ENCODE assay signal across 20 cellular contexts in the genomic region with DNA sequence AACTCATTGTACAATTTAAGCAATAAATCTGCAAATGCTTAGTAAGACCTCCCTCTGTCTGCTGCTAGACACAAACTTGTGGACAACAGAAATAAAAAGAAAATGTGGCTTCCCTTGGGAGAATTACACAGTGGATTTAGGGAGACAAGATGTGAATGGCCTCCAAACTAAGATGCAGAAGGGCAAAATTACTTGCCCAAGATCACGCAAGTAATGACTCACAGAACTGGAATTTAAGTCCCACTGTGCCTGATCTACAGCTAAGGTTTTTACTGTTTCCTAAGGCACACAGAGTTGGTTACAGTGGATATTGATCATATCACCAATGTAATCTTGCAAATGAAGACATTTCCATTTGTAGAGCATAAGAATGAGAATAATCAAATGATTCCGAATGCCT.
"Had no signal": no experiment of that assay in that cellular context is flagged by ENCODE, and none has a peak within 500 bp of the region (broad histone marks: within the 10 kb centered on the region; RNA-seq: fewer than 3 reads in every experiment).

No MANE protein-coding gene starts in this region.

- H3K27ac Mint-ChIP-seq: activated B cell treated with CpG ODN at 0.5 μM for 24 hours; activated CD8-positive, alpha-beta T cell treated with anti-CD3 and anti-CD28 coated beads for 36 hours; activated naive CD4-positive, alpha-beta T cell treated with anti-CD3 and anti-CD28 coated beads for 36 hours; activated T-helper 17 cell treated with anti-CD3 and anti-CD28 coated beads, Interleukin-2, amount 50 U/mL, for 72 hours; brain; endodermal cell; stimulated activated naive CD8-positive, alpha-beta T cell treated with anti-CD3 and anti-CD28 coated beads, Interleukin-15, Interleukin-2, amounts not matched to agents 100 ng/mL and 50 ng/mL, for 24 hours; T-cell had no signal

- H3K4me1 ChIP-seq: suprapubic skin had no signal

- H3K27me3 ChIP-seq: dorsolateral prefrontal cortex, suprapubic skin had no signal

- H3K27ac ChIP-seq: dorsolateral prefrontal cortex, suprapubic skin had no signal

- H3K36me3 Mint-ChIP-seq: brain, T-cell had no signal

- H3K36me3 ChIP-seq: suprapubic skin had no signal

- DNase-seq: activated B cell treated with CpG ODN at 0.5 μM for 24 hours; activated CD4-positive, alpha-beta T cell treated with anti-CD3 and anti-CD28 coated beads for 48 hours; activated CD8-positive, alpha-beta T cell treated with anti-CD3 and anti-CD28 coated beads for 36 hours; activated naive CD4-positive, alpha-beta T cell treated with anti-CD3 and anti-CD28 coated beads for 36 hours; activated T-cell treated with anti-CD3 and anti-CD28 coated beads, Interleukin-2, amount 50 U/mL, for 1 hour; central memory CD4-positive, alpha-beta T cell; dorsolateral prefrontal cortex; endodermal cell; foreskin melanocyte; glutamatergic neuron; hippocampal formation; occipital lobe; posterior cingulate gyrus; T-cell; trophoblast cell had no signal

- H3K9me3 Mint-ChIP-seq: activated B cell treated with CpG ODN at 0.5 μM for 24 hours; activated CD8-positive, alpha-beta T cell treated with anti-CD3 and anti-CD28 coated beads for 36 hours; activated naive CD4-positive, alpha-beta T cell treated with anti-CD3 and anti-CD28 coated beads for 36 hours; brain; endodermal cell; stimulated activated naive CD8-positive, alpha-beta T cell treated with anti-CD3 and anti-CD28 coated beads, Interleukin-15, Interleukin-2, amounts not matched to agents 100 ng/mL and 50 ng/mL, for 24 hours; T-cell had no signal

- ATAC-seq: activated CD8-positive, alpha-beta T cell treated with anti-CD3 and anti-CD28 coated beads for 36 hours; activated T-helper 17 cell treated with anti-CD3 and anti-CD28 coated beads, Interleukin-2, amount 50 U/mL, for 72 hours; left lobe of liver; T-cell had no signal

- H3K4me3 Mint-ChIP-seq: activated B cell treated with CpG ODN at 0.5 μM for 24 hours; activated CD8-positive, alpha-beta T cell treated with anti-CD3 and anti-CD28 coated beads for 36 hours; activated naive CD4-positive, alpha-beta T cell treated with anti-CD3 and anti-CD28 coated beads for 36 hours; activated T-helper 17 cell treated with anti-CD3 and anti-CD28 coated beads, Interleukin-2, amount 50 U/mL, for 72 hours; brain; endodermal cell; stimulated activated naive CD8-positive, alpha-beta T cell treated with anti-CD3 and anti-CD28 coated beads, Interleukin-15, Interleukin-2, amounts not matched to agents 100 ng/mL and 50 ng/mL, for 24 hours; T-cell had no signal

- H3K4me3 ChIP-seq: dorsolateral prefrontal cortex, suprapubic skin had no signal

- H3K9me3 ChIP-seq: suprapubic skin had no signal

- H3K4me1 Mint-ChIP-seq: activated B cell treated with CpG ODN at 0.5 μM for 24 hours; activated T-helper 17 cell treated with anti-CD3 and anti-CD28 coated beads, Interleukin-2, amount 50 U/mL, for 72 hours; brain; endodermal cell; T-cell had no signal

- H3K27me3 Mint-ChIP-seq: activated B cell treated with CpG ODN at 0.5 μM for 24 hours; brain; stimulated activated naive CD8-positive, alpha-beta T cell treated with anti-CD3 and anti-CD28 coated beads, Interleukin-15, Interleukin-2, amounts not matched to agents 100 ng/mL and 50 ng/mL, for 24 hours; T-cell had no signal
